3 cellular contexts compared by ENCODE assay signal in the genomic region with DNA sequence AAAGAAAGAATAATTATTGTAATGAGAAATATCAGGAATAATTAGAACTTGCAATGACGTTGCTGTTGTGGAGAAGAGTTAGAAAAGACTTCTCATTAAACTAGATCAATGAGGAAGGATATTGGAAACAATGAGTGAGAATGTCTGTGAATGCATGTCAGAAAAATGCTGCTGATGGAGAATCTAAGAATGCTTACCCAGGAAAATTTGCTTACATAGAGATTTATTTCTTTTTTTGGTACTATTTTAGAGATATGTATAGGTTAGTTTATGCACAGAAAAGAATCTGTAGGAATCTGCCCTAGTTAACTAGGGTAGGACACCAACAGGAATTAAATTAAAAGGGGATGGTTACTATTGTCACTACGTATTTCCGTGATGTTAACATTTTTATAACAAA.
TF ChIP-seq lines count a peak whose summit lies in the region.

No MANE protein-coding gene starts in this region.

TF ChIP-seq in HepG2, 621 proteins besides CTCF, POLR2A, EP300 and RAD21 (continued from another document):
- TF ChIP-seq, protein P1, sequence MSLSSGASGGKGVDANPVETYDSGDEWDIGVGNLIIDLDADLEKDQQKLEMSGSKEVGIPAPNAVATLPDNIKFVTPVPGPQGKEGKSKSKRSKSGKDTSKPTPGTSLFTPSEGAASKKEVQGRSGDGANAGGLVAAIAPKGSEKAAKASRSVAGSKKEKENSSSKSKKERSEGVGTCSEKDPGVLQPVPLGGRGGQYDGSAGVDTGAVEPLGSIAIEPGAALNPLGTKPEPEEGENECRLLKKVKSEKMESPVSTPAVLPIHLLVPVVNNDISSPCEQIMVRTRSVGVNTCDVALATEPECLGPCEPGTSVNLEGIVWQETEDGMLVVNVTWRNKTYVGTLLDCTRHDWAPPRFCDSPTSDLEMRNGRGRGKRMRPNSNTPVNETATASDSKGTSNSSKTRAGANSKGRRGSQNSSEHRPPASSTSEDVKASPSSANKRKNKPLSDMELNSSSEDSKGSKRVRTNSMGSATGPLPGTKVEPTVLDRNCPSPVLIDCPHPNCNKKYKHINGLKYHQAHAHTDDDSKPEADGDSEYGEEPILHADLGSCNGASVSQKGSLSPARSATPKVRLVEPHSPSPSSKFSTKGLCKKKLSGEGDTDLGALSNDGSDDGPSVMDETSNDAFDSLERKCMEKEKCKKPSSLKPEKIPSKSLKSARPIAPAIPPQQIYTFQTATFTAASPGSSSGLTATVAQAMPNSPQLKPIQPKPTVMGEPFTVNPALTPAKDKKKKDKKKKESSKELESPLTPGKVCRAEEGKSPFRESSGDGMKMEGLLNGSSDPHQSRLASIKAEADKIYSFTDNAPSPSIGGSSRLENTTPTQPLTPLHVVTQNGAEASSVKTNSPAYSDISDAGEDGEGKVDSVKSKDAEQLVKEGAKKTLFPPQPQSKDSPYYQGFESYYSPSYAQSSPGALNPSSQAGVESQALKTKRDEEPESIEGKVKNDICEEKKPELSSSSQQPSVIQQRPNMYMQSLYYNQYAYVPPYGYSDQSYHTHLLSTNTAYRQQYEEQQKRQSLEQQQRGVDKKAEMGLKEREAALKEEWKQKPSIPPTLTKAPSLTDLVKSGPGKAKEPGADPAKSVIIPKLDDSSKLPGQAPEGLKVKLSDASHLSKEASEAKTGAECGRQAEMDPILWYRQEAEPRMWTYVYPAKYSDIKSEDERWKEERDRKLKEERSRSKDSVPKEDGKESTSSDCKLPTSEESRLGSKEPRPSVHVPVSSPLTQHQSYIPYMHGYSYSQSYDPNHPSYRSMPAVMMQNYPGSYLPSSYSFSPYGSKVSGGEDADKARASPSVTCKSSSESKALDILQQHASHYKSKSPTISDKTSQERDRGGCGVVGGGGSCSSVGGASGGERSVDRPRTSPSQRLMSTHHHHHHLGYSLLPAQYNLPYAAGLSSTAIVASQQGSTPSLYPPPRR (CRISPR knock-in tag; IDR thresholded peaks at IDR 0.05; ENCODE audit: borderline replicate concordance) = no peak
- TF ChIP-seq MAFK (conservative IDR thresholded peaks at IDR 0.05 in 1 of 2, IDR thresholded peaks at IDR 0.05 in 1 of 2; ENCODE audit: low read length in 2 of 2) = peak; percentile 60 to 82

TF ChIP-seq in A549, 52 proteins besides CTCF, POLR2A, EP300 and RAD21:
- TF ChIP-seq, protein P2, sequence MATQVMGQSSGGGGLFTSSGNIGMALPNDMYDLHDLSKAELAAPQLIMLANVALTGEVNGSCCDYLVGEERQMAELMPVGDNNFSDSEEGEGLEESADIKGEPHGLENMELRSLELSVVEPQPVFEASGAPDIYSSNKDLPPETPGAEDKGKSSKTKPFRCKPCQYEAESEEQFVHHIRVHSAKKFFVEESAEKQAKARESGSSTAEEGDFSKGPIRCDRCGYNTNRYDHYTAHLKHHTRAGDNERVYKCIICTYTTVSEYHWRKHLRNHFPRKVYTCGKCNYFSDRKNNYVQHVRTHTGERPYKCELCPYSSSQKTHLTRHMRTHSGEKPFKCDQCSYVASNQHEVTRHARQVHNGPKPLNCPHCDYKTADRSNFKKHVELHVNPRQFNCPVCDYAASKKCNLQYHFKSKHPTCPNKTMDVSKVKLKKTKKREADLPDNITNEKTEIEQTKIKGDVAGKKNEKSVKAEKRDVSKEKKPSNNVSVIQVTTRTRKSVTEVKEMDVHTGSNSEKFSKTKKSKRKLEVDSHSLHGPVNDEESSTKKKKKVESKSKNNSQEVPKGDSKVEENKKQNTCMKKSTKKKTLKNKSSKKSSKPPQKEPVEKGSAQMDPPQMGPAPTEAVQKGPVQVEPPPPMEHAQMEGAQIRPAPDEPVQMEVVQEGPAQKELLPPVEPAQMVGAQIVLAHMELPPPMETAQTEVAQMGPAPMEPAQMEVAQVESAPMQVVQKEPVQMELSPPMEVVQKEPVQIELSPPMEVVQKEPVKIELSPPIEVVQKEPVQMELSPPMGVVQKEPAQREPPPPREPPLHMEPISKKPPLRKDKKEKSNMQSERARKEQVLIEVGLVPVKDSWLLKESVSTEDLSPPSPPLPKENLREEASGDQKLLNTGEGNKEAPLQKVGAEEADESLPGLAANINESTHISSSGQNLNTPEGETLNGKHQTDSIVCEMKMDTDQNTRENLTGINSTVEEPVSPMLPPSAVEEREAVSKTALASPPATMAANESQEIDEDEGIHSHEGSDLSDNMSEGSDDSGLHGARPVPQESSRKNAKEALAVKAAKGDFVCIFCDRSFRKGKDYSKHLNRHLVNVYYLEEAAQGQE (IDR thresholded peaks at IDR 0.05) = no peak
- TF ChIP-seq FOSB (CRISPR knock-in tag; IDR thresholded peaks at IDR 0.05) = no peak
- no peak for TF ChIP-seq GATA3 (IDR thresholded peaks at IDR 0.05; ENCODE audit: borderline replicate concordance)
- no peak for TF ChIP-seq HEYL (CRISPR knock-in tag; IDR thresholded peaks at IDR 0.05)
- TF ChIP-seq MAFK (IDR thresholded peaks at IDR 0.05; ENCODE audit: partially characterized antibody) = peak; percentile 12
- no peak for TF ChIP-seq BHLHE40 (IDR thresholded peaks at IDR 0.05; ENCODE audit: low read depth, low read length)
- no peak for TF ChIP-seq TFCP2L1 (CRISPR knock-in tag; IDR thresholded peaks at IDR 0.05)
TF ChIP-seq in A549: peak in this region for 1.

TF ChIP-seq in K562, 482 proteins besides CTCF, POLR2A, EP300 and RAD21 (continued from another document):
- TF ChIP-seq NR4A1 (CRISPR knock-in tag; IDR thresholded peaks at IDR 0.05) (no peak), NR4A1 (tag; IDR thresholded peaks at IDR 0.05) (no peak), ZNF316 (IDR thresholded peaks at IDR 0.05) (0 out of 2 replicates have a peak, but pooled peaks have one; percentile 7)
- TF ChIP-seq, protein P3, sequence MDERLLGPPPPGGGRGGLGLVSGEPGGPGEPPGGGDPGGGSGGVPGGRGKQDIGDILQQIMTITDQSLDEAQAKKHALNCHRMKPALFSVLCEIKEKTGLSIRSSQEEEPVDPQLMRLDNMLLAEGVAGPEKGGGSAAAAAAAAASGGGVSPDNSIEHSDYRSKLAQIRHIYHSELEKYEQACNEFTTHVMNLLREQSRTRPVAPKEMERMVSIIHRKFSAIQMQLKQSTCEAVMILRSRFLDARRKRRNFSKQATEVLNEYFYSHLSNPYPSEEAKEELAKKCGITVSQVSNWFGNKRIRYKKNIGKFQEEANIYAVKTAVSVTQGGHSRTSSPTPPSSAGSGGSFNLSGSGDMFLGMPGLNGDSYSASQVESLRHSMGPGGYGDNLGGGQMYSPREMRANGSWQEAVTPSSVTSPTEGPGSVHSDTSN (CRISPR knock-in tag; IDR thresholded peaks at IDR 0.05; ENCODE audit: low read depth) = no peak
- TF ChIP-seq, protein P3 (tag; conservative IDR thresholded peaks at IDR 0.05; ENCODE audit: low read depth) = no peak
